Comparison of ENCODE assay signal across 1 cellular context in genomic region chr14:99682809-99683618, GRCh38.
TF ChIP-seq lines count a peak whose summit lies in the region.

No MANE protein-coding gene starts in this region.

TF ChIP-seq in SK-N-SH, 30 proteins besides CTCF, POLR2A, EP300 and RAD21 (continued from another document):
- no peak for TF ChIP-seq MAX (IDR thresholded peaks at IDR 0.05; ENCODE audit: low read depth)
